1 cellular context compared by ENCODE assay signal in the genomic region with DNA sequence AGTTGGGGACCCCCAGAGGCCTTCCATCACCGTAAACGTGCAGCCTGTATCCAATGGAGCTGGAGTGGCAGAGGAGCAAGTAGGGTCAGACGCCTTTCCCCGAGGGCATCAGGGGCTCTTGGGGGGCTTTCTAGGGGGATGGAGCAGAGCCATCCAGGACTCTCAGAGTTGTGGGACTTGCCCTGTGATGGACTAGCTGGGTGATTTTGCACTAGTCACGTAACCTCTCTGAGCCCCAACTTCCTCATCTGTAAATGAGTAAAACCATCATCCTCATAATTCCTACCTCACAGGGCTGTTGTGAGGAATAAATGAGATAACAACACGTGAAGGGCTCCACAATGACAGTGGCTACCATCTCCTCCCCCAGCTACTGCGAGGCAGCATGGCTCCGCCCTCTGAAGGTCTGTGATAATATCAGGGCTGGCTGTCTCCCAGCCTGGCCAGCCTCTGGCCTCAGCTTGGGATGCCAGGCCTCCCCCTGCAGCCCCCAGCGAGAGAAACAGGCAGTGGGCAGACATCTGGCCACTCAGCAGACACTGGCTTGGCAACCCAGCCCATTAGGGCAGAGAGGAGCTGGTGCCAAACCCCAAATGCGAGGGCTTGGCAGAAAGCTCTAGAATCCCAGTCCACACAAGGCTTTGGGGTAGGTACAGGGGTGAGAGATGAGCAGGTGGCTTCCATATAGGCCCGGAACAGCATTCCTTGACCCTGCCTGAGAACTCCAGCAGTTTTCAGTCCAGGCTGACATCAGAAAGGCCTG.
TF ChIP-seq lines count a peak whose summit lies in the region.

No MANE protein-coding gene starts in this region.

TF ChIP-seq in WTC11, 78 proteins besides CTCF, POLR2A, EP300 and RAD21 (continued from another document):
- TF ChIP-seq, protein P1, sequence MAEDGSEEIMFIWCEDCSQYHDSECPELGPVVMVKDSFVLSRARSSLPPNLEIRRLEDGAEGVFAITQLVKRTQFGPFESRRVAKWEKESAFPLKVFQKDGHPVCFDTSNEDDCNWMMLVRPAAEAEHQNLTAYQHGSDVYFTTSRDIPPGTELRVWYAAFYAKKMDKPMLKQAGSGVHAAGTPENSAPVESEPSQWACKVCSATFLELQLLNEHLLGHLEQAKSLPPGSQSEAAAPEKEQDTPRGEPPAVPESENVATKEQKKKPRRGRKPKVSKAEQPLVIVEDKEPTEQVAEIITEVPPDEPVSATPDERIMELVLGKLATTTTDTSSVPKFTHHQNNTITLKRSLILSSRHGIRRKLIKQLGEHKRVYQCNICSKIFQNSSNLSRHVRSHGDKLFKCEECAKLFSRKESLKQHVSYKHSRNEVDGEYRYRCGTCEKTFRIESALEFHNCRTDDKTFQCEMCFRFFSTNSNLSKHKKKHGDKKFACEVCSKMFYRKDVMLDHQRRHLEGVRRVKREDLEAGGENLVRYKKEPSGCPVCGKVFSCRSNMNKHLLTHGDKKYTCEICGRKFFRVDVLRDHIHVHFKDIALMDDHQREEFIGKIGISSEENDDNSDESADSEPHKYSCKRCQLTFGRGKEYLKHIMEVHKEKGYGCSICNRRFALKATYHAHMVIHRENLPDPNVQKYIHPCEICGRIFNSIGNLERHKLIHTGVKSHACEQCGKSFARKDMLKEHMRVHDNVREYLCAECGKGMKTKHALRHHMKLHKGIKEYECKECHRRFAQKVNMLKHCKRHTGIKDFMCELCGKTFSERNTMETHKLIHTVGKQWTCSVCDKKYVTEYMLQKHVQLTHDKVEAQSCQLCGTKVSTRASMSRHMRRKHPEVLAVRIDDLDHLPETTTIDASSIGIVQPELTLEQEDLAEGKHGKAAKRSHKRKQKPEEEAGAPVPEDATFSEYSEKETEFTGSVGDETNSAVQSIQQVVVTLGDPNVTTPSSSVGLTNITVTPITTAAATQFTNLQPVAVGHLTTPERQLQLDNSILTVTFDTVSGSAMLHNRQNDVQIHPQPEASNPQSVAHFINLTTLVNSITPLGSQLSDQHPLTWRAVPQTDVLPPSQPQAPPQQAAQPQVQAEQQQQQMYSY (CRISPR knock-in tag; IDR thresholded peaks at IDR 0.05): peak; percentile 84
